Comparison of ENCODE assay signal across 12 cellular contexts in genomic region chr2:69667805-69668382, GRCh38. TPM values are rescaled to one million over a fixed set of nuclear protein-coding genes. Genes with fewer than 3 reads are reported as not detected.
DNase-seq lines count a peak whose midpoint lies in the region; ATAC-seq and TF ChIP-seq lines count a peak whose summit lies in the region.
"Had no signal": no experiment of that assay in that cellular context is flagged by ENCODE, and none has a peak within 500 bp of the region (broad histone marks: within the 10 kb centered on the region; RNA-seq: fewer than 3 reads in every experiment).

No MANE protein-coding gene starts in this region.

- peak; percentile 54 for DNase-seq in HPDE6-E6E7 (ENCODE audit: extremely low spot score)
- peak; percentile 51 for DNase-seq in amniotic epithelial cell (ENCODE audit: low read depth)
- peak; percentile 46 for DNase-seq in iris pigment epithelial cell (ENCODE audit: low read depth)
- peak; percentile 28 to 46 for DNase-seq in thyroid gland
- no peak for DNase-seq in GM20000 (ENCODE audit: low spot score)
- DNase-seq: activated CD4-positive, CD25-positive, alpha-beta regulatory T cell; adrenal gland; foreskin melanocyte; right cardiac atrium; stimulated activated naive CD8-positive, alpha-beta T cell treated with anti-CD3 and anti-CD28 coated beads, Interleukin-15, amount 100 ng/mL, for 72 hours had no signal

- no peaks in the 10 kb centered on the region for H3K9me3 ChIP-seq in thyroid gland
- H3K9me3 ChIP-seq: adrenal gland had no signal

- 60 to 65% methylated on average over 7 of the region's 7 CpGs for WGBS in thyroid gland, 2 donors

- H3K36me3 ChIP-seq in thyroid gland, result no peaks in the 10 kb centered on the region
- H3K36me3 ChIP-seq: adrenal gland had no signal

- TF ChIP-seq CTCF in thyroid gland (IDR thresholded peaks at IDR 0.05), result no peak
- TF ChIP-seq CTCF in GM20000 (IDR thresholded peaks at IDR 0.05; ENCODE audit: extremely low read depth, missing control alignments), result no peak

- intact Hi-C loops in thyroid gland (cut with DNase I), result no loop called here

- H3K27ac ChIP-seq in thyroid gland, result peak overlapping the region; percentile 37 to 64 (median 47)
- H3K27ac ChIP-seq: adrenal gland had no signal

- no peak for TF ChIP-seq POLR2A in thyroid gland (IDR thresholded peaks at IDR 0.05)

- peaks cover 0 to 6% of the 10 kb centered on the region in 2 donors for H3K4me1 ChIP-seq in thyroid gland

- H3K27me3 ChIP-seq in thyroid gland, result no peaks in the 10 kb centered on the region
- H3K27me3 ChIP-seq: adrenal gland had no signal

- ATAC-seq in HG02642 (IDR thresholded peaks at IDR 0.05; ENCODE audit: poor library complexity, unreplicated experiment) (no peak), GM19397 (IDR thresholded peaks at IDR 0.05; ENCODE audit: unreplicated experiment) (no peak)
- ATAC-seq: stimulated activated naive CD8-positive, alpha-beta T cell treated with anti-CD3 and anti-CD28 coated beads, Interleukin-15, amount 100 ng/mL, for 72 hours had no signal

- H3K4me3 ChIP-seq in thyroid gland (replicated peaks in 1 of 3), result no peak overlapping the region
- H3K4me3 ChIP-seq: adrenal gland had no signal

RNA-seq across cellular contexts. Expression of gene AAK1, which starts 24.4 kb away (rescaled TPM):
- total RNA-seq in thyroid gland, result 100 to 1,000 TPM in 3 of 4 donors, 10 to 100 TPM in 1; 82.0 to 174 (median 144) TPM
